In the genomic region with DNA sequence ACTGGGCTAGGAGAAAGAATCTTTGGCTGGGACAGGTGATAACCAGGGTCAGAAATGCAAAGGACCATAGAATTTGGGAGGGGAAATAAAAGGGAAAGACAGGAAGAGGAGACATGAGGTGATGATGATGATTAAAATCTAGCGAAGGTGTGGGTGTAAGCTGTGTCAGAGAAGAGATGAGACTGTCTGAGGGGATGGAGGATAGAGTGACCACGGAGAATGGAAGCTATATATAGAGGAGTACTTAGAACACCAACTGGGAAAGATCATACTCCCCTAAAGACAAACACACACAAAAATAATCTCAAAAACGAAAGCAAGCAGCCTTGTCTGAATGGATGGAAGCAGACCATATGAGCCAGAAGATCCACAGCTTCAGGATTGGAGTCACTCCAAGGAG, we compare ENCODE assay signal across 23 cellular contexts.
"Had no signal": no experiment of that assay in that cellular context is flagged by ENCODE, and none has a peak within 500 bp of the region (broad histone marks: within the 10 kb centered on the region; RNA-seq: fewer than 3 reads in every experiment).

No MANE protein-coding gene starts in this region.

- H3K27ac ChIP-seq: body of pancreas, KMS-11, VCaP had no signal

- H3K4me2 ChIP-seq: KMS-11, SK-N-SH had no signal

- H3K4me1 ChIP-seq: body of pancreas had no signal

- H3K4me3 Mint-ChIP-seq: activated CD8-positive, alpha-beta memory T cell treated with anti-CD3 and anti-CD28 coated beads, Interleukin-2, amount 10 ng/mL, durations not matched to agents 7 days and 5 days; activated naive CD4-positive, alpha-beta T cell treated with anti-CD3 and anti-CD28 coated beads for 36 hours; activated naive CD8-positive, alpha-beta T cell treated with anti-CD3 and anti-CD28 coated beads, Interleukin-2, amount 10 ng/mL, durations not matched to agents 7 days and 5 days; activated T-cell treated with anti-CD3 and anti-CD28 coated beads, Interleukin-2, amount 50 U/mL, for 24 hours; activated T-helper 1 cell treated with anti-CD3 and anti-CD28 coated beads, Interleukin-12 subunit alpha, Interleukin-12 subunit beta, Interleukin-2, Interleukin-4 antibody, amounts not matched to agents 30 ng/mL and 10 ng/mL and 1 ng/mL, durations not matched to agents 14 hours and 24 hours and 36 hours had no signal

- H3K9ac ChIP-seq: KMS-11, SK-N-SH had no signal

- H3K27me3 ChIP-seq: body of pancreas, MG63 had no signal

- H3K9me2 ChIP-seq: SK-N-SH had no signal

- H3K4me3 ChIP-seq: body of pancreas, MG63 had no signal

- DNase-seq: activated CD4-positive, CD25-positive, alpha-beta regulatory T cell; activated CD8-positive, alpha-beta memory T cell treated with anti-CD3 and anti-CD28 coated beads, Interleukin-2, amount 10 ng/mL, durations not matched to agents 7 days and 5 days; activated effector memory CD4-positive, alpha-beta T cell treated with anti-CD3 and anti-CD28 coated beads, Interleukin-2, amount 50 U/mL, for 16 hours; activated naive CD4-positive, alpha-beta T cell treated with anti-CD3 and anti-CD28 coated beads for 36 hours; activated naive CD8-positive, alpha-beta T cell treated with anti-CD3 and anti-CD28 coated beads, Interleukin-2, amount 10 ng/mL, durations not matched to agents 7 days and 5 days; activated T-cell treated with anti-CD3 and anti-CD28 coated beads, Interleukin-2, amount 50 U/mL, for 24 hours; aorta; body of pancreas; central memory CD4-positive, alpha-beta T cell; MG63; MV-4-11; NCI-H146; NCI-H187 treated with DMSO at 0.1 percent for 48 hours; NCI-H2081 treated with DMSO at 0.1 percent for 48 hours; NCI-H524; RPMI8226; SK-N-SH; T-helper 1 cell had no signal

- H3K36me3 Mint-ChIP-seq: activated CD8-positive, alpha-beta memory T cell treated with anti-CD3 and anti-CD28 coated beads, Interleukin-2, amount 10 ng/mL, durations not matched to agents 7 days and 5 days; activated naive CD8-positive, alpha-beta T cell treated with anti-CD3 and anti-CD28 coated beads, Interleukin-2, amount 10 ng/mL, durations not matched to agents 7 days and 5 days had no signal

- H3K9me3 ChIP-seq: body of pancreas, MG63, SK-N-SH had no signal

- H3K27ac Mint-ChIP-seq: activated CD8-positive, alpha-beta memory T cell treated with anti-CD3 and anti-CD28 coated beads, Interleukin-2, amount 10 ng/mL, durations not matched to agents 7 days and 5 days; activated naive CD4-positive, alpha-beta T cell treated with anti-CD3 and anti-CD28 coated beads for 36 hours; activated naive CD8-positive, alpha-beta T cell treated with anti-CD3 and anti-CD28 coated beads, Interleukin-2, amount 10 ng/mL, durations not matched to agents 7 days and 5 days; activated T-cell treated with anti-CD3 and anti-CD28 coated beads, Interleukin-2, amount 50 U/mL, for 24 hours; activated T-helper 1 cell treated with anti-CD3 and anti-CD28 coated beads, Interleukin-12 subunit alpha, Interleukin-12 subunit beta, Interleukin-2, Interleukin-4 antibody, amounts not matched to agents 30 ng/mL and 10 ng/mL and 1 ng/mL, durations not matched to agents 14 hours and 24 hours and 36 hours had no signal

- H3K36me3 ChIP-seq: MG63 had no signal

- H3K27me3 Mint-ChIP-seq: activated CD8-positive, alpha-beta memory T cell treated with anti-CD3 and anti-CD28 coated beads, Interleukin-2, amount 10 ng/mL, durations not matched to agents 7 days and 5 days; activated naive CD8-positive, alpha-beta T cell treated with anti-CD3 and anti-CD28 coated beads, Interleukin-2, amount 10 ng/mL, durations not matched to agents 7 days and 5 days; activated T-cell treated with anti-CD3 and anti-CD28 coated beads, Interleukin-2, amount 50 U/mL, for 24 hours had no signal

- ATAC-seq: activated CD8-positive, alpha-beta memory T cell treated with anti-CD3 and anti-CD28 coated beads, Interleukin-2, amount 10 ng/mL, durations not matched to agents 7 days and 5 days; body of pancreas; HepG2; Right ventricle myocardium inferior had no signal
